36 cellular contexts compared by ENCODE assay signal in genomic region chr3:72113964-72114363, GRCh38.
DNase-seq lines count a peak whose midpoint lies in the region; ATAC-seq, FAIRE-seq and TF ChIP-seq lines count a peak whose summit lies in the region.
"Had no signal": no experiment of that assay in that cellular context is flagged by ENCODE, and none has a peak within 500 bp of the region (broad histone marks: within the 10 kb centered on the region; RNA-seq: fewer than 3 reads in every experiment).

No MANE protein-coding gene starts in this region.

- dilution Hi-C loops in mammary epithelial cell (cut with HindIII; ENCODE audit: low sequenced_read_pairs): no loop called here

- intact Hi-C loops in MCF 10A (cut with micrococcal nuclease): no loop called here
- intact Hi-C loops in mammary epithelial cell (cut with micrococcal nuclease): no loop called here
- intact Hi-C loops in psoas muscle (cut with DNase I): loop anchor here in 1 of 2 donors (5.0 kb wide), 1 partner anchor 57 kb away; no protein-coding TSS in a partner anchor
- intact Hi-C loops in gastrocnemius medialis (cut with DNase I; ENCODE audit: low total_unique reads): loop anchor here (1.0 kb wide), 1 partner anchor 56 kb away; no protein-coding TSS in a partner anchor
- intact Hi-C loops in uterus (cut with DNase I; ENCODE audit: low total_unique reads): no loop called here

- in situ Hi-C loops in mammary epithelial cell (cut with MboI; ENCODE audit: low sequenced_read_pairs in 2 of 2) (no loop called here), gastrocnemius medialis (cut with MboI; ENCODE audit: low sequenced_read_pairs in 4 of 4) (no loop called here)

- no peaks in the 10 kb centered on the region for H3K4me1 ChIP-seq in mammary epithelial cell (ENCODE audit: insufficient read depth, low read length)
- H3K4me1 ChIP-seq in psoas muscle: peaks cover 22% of the 10 kb centered on the region
- peaks cover 15 to 25% of the 10 kb centered on the region in 2 donors for H3K4me1 ChIP-seq in gastrocnemius medialis
- H3K4me1 ChIP-seq in uterus: no peaks in the 10 kb centered on the region
- H3K4me1 ChIP-seq: A549, Caco-2 had no signal

- H4K20me1 ChIP-seq in mammary epithelial cell (ENCODE audit: insufficient read depth, low read length): no peaks in the 10 kb centered on the region
- H4K20me1 ChIP-seq: BLaER1; BLaER1 treated with 17β-estradiol and CSF1 and Interleukin-3, amounts not matched to agents 10 nM and 100 nM had no signal

- H3K27ac ChIP-seq in mammary epithelial cell (ENCODE audit: insufficient read depth, low read depth, low read length) (no peak overlapping the region), psoas muscle (peak overlapping the region; percentile 48), gastrocnemius medialis (peak overlapping the region; percentile 47 to 62 (median 54)), uterus (no peak overlapping the region)
- H3K27ac ChIP-seq: 22Rv1; A549; BLaER1; BLaER1 treated with 17β-estradiol and CSF1 and Interleukin-3, amounts not matched to agents 10 nM and 100 nM; C4-2B had no signal

- WGBS in mammary epithelial cell (ENCODE audit: low coverage, missing lambda C conversion rate): 100% methylated on average over 3 of the region's 3 CpGs
- WGBS in psoas muscle, 3 donors: 49 to 61% (median 52%) methylated on average over 3 of the region's 3 CpGs

- H3K4me3 ChIP-seq in mammary epithelial cell (replicated peaks in 1 of 3; ENCODE audit: insufficient read depth in 1 of 3, low read depth in 2 of 3, low read length in 3 of 3) (no peak overlapping the region), psoas muscle (no peak overlapping the region), gastrocnemius medialis (no peak overlapping the region), uterus (no peak overlapping the region)
- H3K4me3 ChIP-seq: A549; BLaER1; BLaER1 treated with 17β-estradiol and CSF1 and Interleukin-3, amounts not matched to agents 10 nM and 100 nM had no signal

- H2AFZ ChIP-seq in mammary epithelial cell (ENCODE audit: low read depth, low read length): no peak overlapping the region

- H3K9me3 ChIP-seq in mammary epithelial cell (replicated peaks; ENCODE audit: insufficient read depth, low read length) (no peaks in the 10 kb centered on the region), psoas muscle (no peaks in the 10 kb centered on the region), gastrocnemius medialis (no peaks in the 10 kb centered on the region), uterus (no peaks in the 10 kb centered on the region)
- H3K9me3 ChIP-seq: A549; BE2C; BLaER1; BLaER1 treated with 17β-estradiol and CSF1 and Interleukin-3, amounts not matched to agents 10 nM and 100 nM; Caco-2 had no signal

- TF ChIP-seq CTCF in MCF 10A (IDR thresholded peaks at IDR 0.05; ENCODE audit: unreplicated experiment) (no peak), mammary epithelial cell (conservative IDR thresholded peaks at IDR 0.05 in 1 of 2, IDR thresholded peaks at IDR 0.05 in 1 of 2; ENCODE audit: extremely low read depth in 1 of 2, insufficient read depth in 1 of 2, low read depth in 1 of 2, low read length in 2 of 2) (no peak), D721Med (IDR thresholded peaks at IDR 0.05; ENCODE audit: insufficient read depth, missing control alignments) (no peak), psoas muscle (IDR thresholded peaks at IDR 0.05) (no peak), gastrocnemius medialis (IDR thresholded peaks at IDR 0.05 in 4 of 5, conservative IDR thresholded peaks at IDR 0.05 in 1 of 5) (no peak), uterus (IDR thresholded peaks at IDR 0.05) (no peak)

- no peak overlapping the region for H3K4me2 ChIP-seq in mammary epithelial cell (ENCODE audit: insufficient read depth, low read depth, low read length)
- H3K4me2 ChIP-seq: A549; BLaER1; BLaER1 treated with 17β-estradiol and CSF1 and Interleukin-3, amounts not matched to agents 10 nM and 100 nM had no signal

- BruUV-seq in MCF 10A (replicated peaks; lab: Mats Ljungman, UMichigan) (no TSS peak), mammary epithelial cell (replicated peaks; lab: Mats Ljungman, UMichigan) (no TSS peak)

- no peaks in the 10 kb centered on the region for H3K9me3 Mint-ChIP-seq in MCF 10A (ENCODE audit: unreplicated experiment)
- H3K9me3 Mint-ChIP-seq: CD14-positive monocyte; CD4-positive, alpha-beta memory T cell; CD4-positive, alpha-beta T cell; CD4-positive, CD25-positive, alpha-beta regulatory T cell; CD8-positive, alpha-beta memory T cell; CD8-positive, alpha-beta T cell had no signal

- no peaks in the 10 kb centered on the region for H3K27me3 Mint-ChIP-seq in MCF 10A (ENCODE audit: insufficient read depth, unreplicated experiment)
- H3K27me3 Mint-ChIP-seq: CD4-positive, alpha-beta T cell had no signal

- ATAC-seq in psoas muscle: peak in 3 of 4 donors; percentile 69 to 80 (median 73)
- ATAC-seq in gastrocnemius medialis: peak; percentile 58 to 66
- ATAC-seq in HG03108 (IDR thresholded peaks at IDR 0.05; ENCODE audit: unreplicated experiment): no peak
- ATAC-seq: A549; CD8-positive, alpha-beta T cell had no signal

- no peaks in the 10 kb centered on the region for H3K36me3 Mint-ChIP-seq in MCF 10A (ENCODE audit: insufficient read depth, unreplicated experiment)
- H3K36me3 Mint-ChIP-seq: CD4-positive, alpha-beta memory T cell; CD4-positive, CD25-positive, alpha-beta regulatory T cell; CD8-positive, alpha-beta memory T cell; CD8-positive, alpha-beta T cell had no signal

- H3K36me3 ChIP-seq in mammary epithelial cell (ENCODE audit: insufficient read depth, low read length): no peaks in the 10 kb centered on the region
- H3K36me3 ChIP-seq in psoas muscle (ENCODE audit: insufficient read depth in 1 of 2, low read depth in 1 of 2): no peaks in the 10 kb centered on the region
- no peaks in the 10 kb centered on the region for H3K36me3 ChIP-seq in gastrocnemius medialis
- no peaks in the 10 kb centered on the region for H3K36me3 ChIP-seq in uterus
- H3K36me3 ChIP-seq: BE2C; BLaER1; BLaER1 treated with 17β-estradiol and CSF1 and Interleukin-3, amounts not matched to agents 10 nM and 100 nM had no signal

- H3K27ac Mint-ChIP-seq in MCF 10A (ENCODE audit: low read depth, unreplicated experiment): peak overlapping the region; percentile 55
- H3K27ac Mint-ChIP-seq: B cell; CD4-positive, alpha-beta memory T cell; CD4-positive, alpha-beta T cell; CD4-positive, CD25-positive, alpha-beta regulatory T cell; CD8-positive, alpha-beta memory T cell; CD8-positive, alpha-beta T cell had no signal

- POLR2A ChIA-PET in MCF 10A (lab: Yijun Ruan, JAX): interaction anchor here (0.6 to 1.2 kb wide), 4 partner anchors 10 to 28 kb away, joined by 3 to 5 read pairs (median 3); no protein-coding TSS in a partner anchor

- H3K27me3 ChIP-seq in mammary epithelial cell (ENCODE audit: insufficient read depth, low read length) (no peaks in the 10 kb centered on the region), psoas muscle (ENCODE audit: insufficient read depth in 3 of 3, low read length in 2 of 3) (no peaks in the 10 kb centered on the region), gastrocnemius medialis (no peaks in the 10 kb centered on the region), uterus (no peaks in the 10 kb centered on the region)
- H3K27me3 ChIP-seq: BE2C; BLaER1; BLaER1 treated with 17β-estradiol and CSF1 and Interleukin-3, amounts not matched to agents 10 nM and 100 nM had no signal

- CTCF ChIA-PET in MCF 10A (lab: Yijun Ruan, JAX): no interaction called here
- CTCF ChIA-PET in mammary epithelial cell (lab: Charles Lee; ENCODE audit: low non-redundant PET): interaction anchor here (0.6 kb wide), 1 partner anchor 141 kb away, joined by 3 read pairs; no protein-coding TSS in a partner anchor

- no peak overlapping the region for H3K9ac ChIP-seq in mammary epithelial cell (ENCODE audit: insufficient read depth, low read length)
- H3K9ac ChIP-seq: BLaER1; BLaER1 treated with 17β-estradiol and CSF1 and Interleukin-3, amounts not matched to agents 10 nM and 100 nM had no signal

- no peaks in the 10 kb centered on the region for H3K79me2 ChIP-seq in mammary epithelial cell (ENCODE audit: insufficient read depth, low read length)

- TF ChIP-seq POLR2A in gastrocnemius medialis (IDR thresholded peaks at IDR 0.05): no peak
- no peak for TF ChIP-seq POLR2A in uterus (IDR thresholded peaks at IDR 0.05)

- H3K4me3 Mint-ChIP-seq in MCF 10A (ENCODE audit: unreplicated experiment): no peak overlapping the region
- H3K4me3 Mint-ChIP-seq: B cell; CD4-positive, alpha-beta memory T cell; CD4-positive, alpha-beta T cell; CD8-positive, alpha-beta memory T cell; CD8-positive, alpha-beta T cell had no signal

- peaks cover 20% of the 10 kb centered on the region for H3K4me1 Mint-ChIP-seq in MCF 10A (ENCODE audit: insufficient read depth, unreplicated experiment)
- H3K4me1 Mint-ChIP-seq: CD4-positive, alpha-beta memory T cell; CD4-positive, CD25-positive, alpha-beta regulatory T cell; CD8-positive, alpha-beta memory T cell had no signal

- DNase-seq in MCF 10A (ENCODE audit: unreplicated experiment) (no peak), mammary epithelial cell (no peak), D721Med (ENCODE audit: insufficient read length, low spot score) (no peak), psoas muscle (no peak), gastrocnemius medialis (no peak), NCI-H345 treated with DMSO at 0.1 percent for 48 hours (lab: John Stamatoyannopoulos, UW; ENCODE audit: unreplicated experiment) (no peak), uterus (no peak)
- DNase-seq: 8988T; ACHN; AML-193; BE2C; C1 segment of cervical spinal cord; Caco-2; Calu3; CD4-positive, alpha-beta memory T cell; CD4-positive, alpha-beta T cell; CD4-positive, CD25-positive, alpha-beta regulatory T cell; CD8-positive, alpha-beta memory T cell; CD8-positive, alpha-beta T cell; COR-L47; DMS 273 treated with DMSO at 0.1 percent for 48 hours; DMS153; DMS53; DMS79; DMS79 treated with DMSO at 0.1 percent for 48 hours; DND-41; EL had no signal

- FAIRE-seq in D721Med (lab: Jason Lieb, UNC): peak; percentile 46
- FAIRE-seq: A204.1, A549 had no signal

Comparison
In these comparisons a context has a peak if more than half of its experiments do, and no peak if none do; other contexts are left out.
1. H3K27ac ChIP-seq: peak in psoas muscle (single experiment) and gastrocnemius medialis (4 of 4); none in mammary epithelial cell (single experiment) and uterus (0 of 2).